In genomic region chr5:77935516-77936364, GRCh38 we compare ENCODE assay signal across 1 cellular context.
TF ChIP-seq lines count a peak whose summit lies in the region.

No MANE protein-coding gene starts in this region.

TF ChIP-seq in GM12878, 131 proteins besides CTCF, POLR2A, EP300 and RAD21 (continued from another document):
- peak; percentile 33; the same call in 1 of the 2 replicates for TF ChIP-seq MTA2 (IDR thresholded peaks at IDR 0.05; ENCODE audit: low read depth)
- TF ChIP-seq TCF12 (IDR thresholded peaks at IDR 0.05; ENCODE audit: low read depth, low read length): no peak
- no peak for TF ChIP-seq HCFC1 (IDR thresholded peaks at IDR 0.05; ENCODE audit: low read length)
- TF ChIP-seq CREB1 (IDR thresholded peaks at IDR 0.05; ENCODE audit: low read depth): 0 out of 2 replicates have a peak, but pooled peaks have one; percentile 23
- no peak for TF ChIP-seq ZBTB40 (IDR thresholded peaks at IDR 0.05; ENCODE audit: borderline replicate concordance)
- TF ChIP-seq SKIL (IDR thresholded peaks at IDR 0.05; ENCODE audit: low read depth, poor library complexity, severe bottlenecking): no peak
- TF ChIP-seq EED (IDR thresholded peaks at IDR 0.05; ENCODE audit: low read depth): 0 out of 2 replicates have a peak, but pooled peaks have one; percentile 28
- peak; percentile 49 for TF ChIP-seq CREM (IDR thresholded peaks at IDR 0.05; ENCODE audit: low read depth)
- TF ChIP-seq SMAD5 (IDR thresholded peaks at IDR 0.05; ENCODE audit: low read depth): no peak
- no peak for TF ChIP-seq ZNF24 (IDR thresholded peaks at IDR 0.05)
- TF ChIP-seq ATF3 (IDR thresholded peaks at IDR 0.05; ENCODE audit: borderline replicate concordance, extremely low read depth, low read depth, low read length): no peak
- TF ChIP-seq POLR2AphosphoS5 (IDR thresholded peaks at IDR 0.05; ENCODE audit: low read length): no peak
- TF ChIP-seq FOXK2 (IDR thresholded peaks at IDR 0.05): no peak
- no peak for TF ChIP-seq POLR2AphosphoS2 (IDR thresholded peaks at IDR 0.05; ENCODE audit: low read depth, low read length)
- no peak for TF ChIP-seq BACH1 (IDR thresholded peaks at IDR 0.05; ENCODE audit: borderline replicate concordance)
- no peak for TF ChIP-seq MEF2A (IDR thresholded peaks at IDR 0.05; ENCODE audit: insufficient read depth, low read depth, low read length)
- TF ChIP-seq RUNX3 (IDR thresholded peaks at IDR 0.05; ENCODE audit: low read length): peak; percentile 87
